ENCODE assay signal across 8 cellular contexts in genomic region chr5:96934291-96934694, GRCh38. TPM values are rescaled to one million over a fixed set of nuclear protein-coding genes. Genes with fewer than 3 reads are reported as not detected.
DNase-seq lines count a peak whose midpoint lies in the region; ATAC-seq, FAIRE-seq and TF ChIP-seq lines count a peak whose summit lies in the region.

No MANE protein-coding gene starts in this region.

- H3K4me3 ChIP-seq in AG09309 (ENCODE audit: control insufficient read depth, low read depth, low read length) (peak overlapping the region; percentile 77), esophagus (ENCODE audit: low read depth in 1 of 2, low read length in 2 of 2) (peak overlapping the region; percentile 84), pancreas (peak overlapping the region; percentile 47 to 86 (median 78))

- peaks cover 0 to 2% of the 10 kb centered on the region in 2 donors for H3K4me1 ChIP-seq in esophagus (ENCODE audit: control insufficient read depth in 2 of 2, insufficient read depth in 2 of 2, low read length in 1 of 2)
- H3K4me1 ChIP-seq in pancreas = peaks cover 5 to 25% (median 22%) of the 10 kb centered on the region in 3 donors

- DNase-seq in AG09309 (ENCODE audit: low read depth) (peak; percentile 3), SK-MEL-5 (ENCODE audit: low read depth, low spot score) (peak; percentile 39), pancreas (peak in 1 of 6 donors; percentile 19), NCI-H2227 (lab: John Stamatoyannopoulos, UW; ENCODE audit: unreplicated experiment) (no peak)
- no peak for DNase-seq in activated CD4-positive, alpha-beta T cell treated with anti-CD3 and anti-CD28 coated beads for 4 hours

- no peak for FAIRE-seq in pancreas (lab: Jason Lieb, UNC)

- ATAC-seq in GM19395 (IDR thresholded peaks at IDR 0.05; ENCODE audit: unreplicated experiment) (peak; percentile 2), pancreas (no peak), GM21786 (IDR thresholded peaks at IDR 0.05; ENCODE audit: unreplicated experiment) (no peak)

- intact Hi-C loops in pancreas (cut with DNase I) = no loop called here

- H3K27me3 ChIP-seq in esophagus (ENCODE audit: control insufficient read depth in 1 of 2, insufficient read depth in 2 of 2, low read length in 2 of 2) = no peaks in the 10 kb centered on the region
- H3K27me3 ChIP-seq in pancreas = no peaks in the 10 kb centered on the region

- H3K27ac ChIP-seq in esophagus (ENCODE audit: low read depth in 2 of 2, low read length in 1 of 2) (peak overlapping the region; percentile 99), pancreas (peak overlapping the region; percentile 88 to 98 (median 94))

- WGBS in esophagus, 2 donors = 0 to 1% methylated on average over 9 of the region's 9 CpGs
- WGBS in pancreas, 2 donors = 0% methylated on average over 9 of the region's 9 CpGs

- TF ChIP-seq CTCF in AG09309 (IDR thresholded peaks at IDR 0.05; ENCODE audit: control insufficient read depth, insufficient read depth, low read depth, low read length, missing control alignments) (no peak), pancreas (IDR thresholded peaks at IDR 0.05) (no peak)

- H3K9me3 ChIP-seq in esophagus (ENCODE audit: control insufficient read depth in 2 of 2, insufficient read depth in 1 of 2, low read depth in 1 of 2, low read length in 1 of 2) (no peaks in the 10 kb centered on the region), pancreas (no peaks in the 10 kb centered on the region)

- H3K36me3 ChIP-seq in esophagus (ENCODE audit: control insufficient read depth in 2 of 2, insufficient read depth in 2 of 2, low read length in 1 of 2) = no peaks in the 10 kb centered on the region
- H3K36me3 ChIP-seq in pancreas = no peaks in the 10 kb centered on the region

- in situ Hi-C loops in SK-MEL-5 (cut with HindIII; ENCODE audit: low pct_unique_long_range_greater_than_20kb, low sequenced_read_pairs) = no loop called here

RNA-seq across cellular contexts. Expression of gene LNPEP, which starts 1.6 kb away (rescaled TPM):
- total RNA-seq in SK-MEL-5 (2014; rRNA removed; shearing (Covaris generic)) = 35.3 and 39.3 TPM in 2 replicates
- polyA plus RNA-seq in SK-MEL-5 (2015; cell fraction: cytosol; rRNA removed) = 10.7 and 15.0 TPM in 2 replicates
- polyA plus RNA-seq in SK-MEL-5 (2015; cell fraction: nucleus; rRNA removed) = 12.9 and 13.3 TPM in 2 replicates
- polyA plus RNA-seq in esophagus = 1 to 10 TPM; 4.3 to 5.7 TPM
- total RNA-seq in pancreas = 10 to 100 TPM in 3 of 6 donors, 1 to 10 TPM in 3; 9.1 to 20.0 (median 12.4) TPM
- polyA plus RNA-seq in pancreas = 1 to 10 TPM; 2.0 to 4.6 TPM

RNA-seq across cellular contexts. Expression of gene ERAP2, which starts 58.0 kb away (rescaled TPM):
- 2.4 and 3.5 TPM in 2 replicates for total RNA-seq in SK-MEL-5 (2014; rRNA removed; shearing (Covaris generic))
- polyA plus RNA-seq in SK-MEL-5 (2015; cell fraction: cytosol; rRNA removed) = 2.6 and 2.8 TPM in 2 replicates
- 3.9 and 6.9 TPM in 2 replicates for polyA plus RNA-seq in SK-MEL-5 (2015; cell fraction: nucleus; rRNA removed)
- polyA plus RNA-seq in esophagus (1 to 10 TPM in 1 of 2 donors, under 1 TPM in 1; 0.64 to 1.8 TPM), pancreas (1 to 10 TPM in 1 of 2 donors, under 1 TPM in 1; 0.87 to 1.2 TPM)
- total RNA-seq in pancreas = 1 to 10 TPM in 4 of 6 donors, under 1 TPM in 2; 0.22 to 9.3 (median 2.5) TPM

Comparison
In these comparisons a context has a peak if more than half of its experiments do, and no peak if none do; other contexts are left out.
1. DNase-seq: peak in AG09309 (single experiment) and SK-MEL-5 (single experiment); none in NCI-H2227 (single experiment) and activated CD4-positive, alpha-beta T cell treated with anti-CD3 and anti-CD28 coated beads for 4 hours (0 of 2).
2. Peak in every context shown above with its lines, with median percentiles within 50 percentile points of each other: H3K4me3 ChIP-seq.